Comparison of ENCODE assay signal across 8 cellular contexts in the genomic region with DNA sequence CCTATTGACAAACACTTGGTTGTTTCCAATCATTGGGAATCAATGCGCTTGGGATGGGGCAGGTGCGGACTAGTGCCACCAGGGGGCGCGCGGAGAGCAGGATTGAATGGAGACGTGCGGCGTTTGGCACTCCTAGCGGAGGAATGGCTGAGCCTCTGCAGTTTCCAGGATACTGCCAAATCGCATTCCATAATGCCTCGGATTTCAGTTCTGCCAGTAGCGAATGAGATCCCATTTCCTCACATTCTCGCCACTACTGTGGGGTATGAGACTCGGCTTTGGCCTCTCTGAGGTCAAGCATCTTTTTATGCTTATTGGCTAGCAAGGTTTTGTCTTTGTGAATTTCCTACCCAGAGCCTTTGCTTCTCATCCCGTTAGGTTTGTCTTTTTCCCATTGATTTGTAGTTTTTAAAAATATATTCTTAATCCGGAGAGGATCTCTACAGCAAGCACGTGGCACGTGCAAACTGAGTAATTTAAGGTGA. TPM values are rescaled to one million over a fixed set of nuclear protein-coding genes. Genes with fewer than 3 reads are reported as not detected.
A peak's percentile ranks its signal among the peaks of the same experiment; 100 is the strongest.
DNase-seq lines count a peak whose midpoint lies in the region; ATAC-seq, FAIRE-seq and TF ChIP-seq lines count a peak whose summit lies in the region.

No MANE protein-coding gene starts in this region.

- H3K36me3 ChIP-seq in SU-DHL-6 (ENCODE audit: low read length) = no peaks in the 10 kb centered on the region

- no peaks in the 10 kb centered on the region for H3F3A ChIP-seq in SU-DHL-6 (ENCODE audit: insufficient read depth)

- H3K4me3 ChIP-seq in LNCaP clone FGC (ENCODE audit: low read depth, low read length) (no peak overlapping the region), SU-DHL-6 (ENCODE audit: insufficient read depth, low read length, poor library complexity, severe bottlenecking) (no peak overlapping the region)

- H3K9me3 ChIP-seq in SU-DHL-6 (ENCODE audit: insufficient read depth, low read length) = no peaks in the 10 kb centered on the region

- H3K27me3 ChIP-seq in SU-DHL-6 (ENCODE audit: low read length) = no peaks in the 10 kb centered on the region

- H3K36me3 Mint-ChIP-seq in activated naive CD8-positive, alpha-beta T cell treated with anti-CD3 and anti-CD28 coated beads, Interleukin-2, amount 50 U/mL, for 24 hours (ENCODE audit: low read depth) = no peaks in the 10 kb centered on the region

- no peak overlapping the region for H3K4me3 Mint-ChIP-seq in activated naive CD8-positive, alpha-beta T cell treated with anti-CD3 and anti-CD28 coated beads, Interleukin-2, amount 50 U/mL, for 24 hours

- H4K20me1 ChIP-seq in SU-DHL-6 (ENCODE audit: low read depth, low read length) = no peaks in the 10 kb centered on the region

- no peak for FAIRE-seq in urothelium cell line (lab: Jason Lieb, UNC)

- no peak overlapping the region for H3K27ac ChIP-seq in SU-DHL-6 (ENCODE audit: low read depth, low read length)

- H3K4me2 ChIP-seq in SU-DHL-6 (ENCODE audit: low read depth, low read length, poor library complexity, severe bottlenecking) = no peak overlapping the region

- TF ChIP-seq CTCF in LNCaP clone FGC (IDR thresholded peaks at IDR 0.05; ENCODE audit: control insufficient read depth, extremely low read depth, insufficient read depth) = peak; percentile 78
- TF ChIP-seq CTCF in SU-DHL-6 (IDR thresholded peaks at IDR 0.05; ENCODE audit: insufficient read depth, low read length, poor library complexity, severe bottlenecking) = peak; percentile 72

- ATAC-seq in GM19395 (IDR thresholded peaks at IDR 0.05; ENCODE audit: unreplicated experiment) = peak; percentile 81
- no peak for ATAC-seq in activated naive CD8-positive, alpha-beta T cell treated with anti-CD3 and anti-CD28 coated beads, Interleukin-2, amount 50 U/mL, for 24 hours

- H3K79me2 ChIP-seq in SU-DHL-6 (ENCODE audit: insufficient read depth, low read length) = no peaks in the 10 kb centered on the region

- H3K9me2 ChIP-seq in SU-DHL-6 (replicated peaks; ENCODE audit: insufficient read depth, low read length) = no peaks in the 10 kb centered on the region

- H3K9ac ChIP-seq in SU-DHL-6 (ENCODE audit: low read length) = no peak overlapping the region

- no peak overlapping the region for H3K27ac Mint-ChIP-seq in activated naive CD8-positive, alpha-beta T cell treated with anti-CD3 and anti-CD28 coated beads, Interleukin-2, amount 50 U/mL, for 24 hours

- H2AFZ ChIP-seq in SU-DHL-6 (ENCODE audit: low read depth, low read length, severe bottlenecking) = no peak overlapping the region

- no peaks in the 10 kb centered on the region for H3K9me3 Mint-ChIP-seq in activated naive CD8-positive, alpha-beta T cell treated with anti-CD3 and anti-CD28 coated beads, Interleukin-2, amount 50 U/mL, for 24 hours

- peaks cover 21% of the 10 kb centered on the region for H3K4me1 Mint-ChIP-seq in activated naive CD8-positive, alpha-beta T cell treated with anti-CD3 and anti-CD28 coated beads, Interleukin-2, amount 50 U/mL, for 24 hours

- no peaks in the 10 kb centered on the region for H3K27me3 Mint-ChIP-seq in activated naive CD8-positive, alpha-beta T cell treated with anti-CD3 and anti-CD28 coated beads, Interleukin-2, amount 50 U/mL, for 24 hours

- intact Hi-C loops in cardiac septum (cut with DNase I) = loop anchor here (1.0 kb wide), 1 partner anchor 123 kb away; no protein-coding TSS in a partner anchor

- DNase-seq in C1 segment of cervical spinal cord (lab: John Stamatoyannopoulos, UW) = peak; percentile 2 to 80 (median 40)
- no peak for DNase-seq in LNCaP clone FGC (ENCODE audit: low read depth)
- DNase-seq in activated naive CD8-positive, alpha-beta T cell treated with anti-CD3 and anti-CD28 coated beads, Interleukin-2, amount 50 U/mL, for 24 hours = peak; percentile 78
- DNase-seq in cardiac septum (ENCODE audit: low spot score) = peak; percentile 91
- DNase-seq in renal cortical epithelial cell (ENCODE audit: low read depth) = peak; percentile 49
- DNase-seq in urothelium cell line (ENCODE audit: low spot score) = no peak

RNA-seq across cellular contexts. Expression of a gene that starts 28.7 kb away (rescaled TPM):
- total RNA-seq in cardiac septum (not detected), renal cortical epithelial cell (0.40 TPM in 1 of 2 replicates, not detected in the other)

Comparison
In these comparisons a context has a peak if more than half of its experiments do, and no peak if none do; other contexts are left out.
1. DNase-seq: peak in C1 segment of cervical spinal cord (14 of 14), activated naive CD8-positive, alpha-beta T cell treated with anti-CD3 and anti-CD28 coated beads, Interleukin-2, amount 50 U/mL, for 24 hours (single experiment), cardiac septum (single experiment) and renal cortical epithelial cell (single experiment); none in LNCaP clone FGC (single experiment) and urothelium cell line (single experiment).